In genomic region chr7:47172602-47173539, GRCh38 we compare ENCODE assay signal across 8 cellular contexts.
DNase-seq lines count a peak whose midpoint lies in the region; ATAC-seq, FAIRE-seq and TF ChIP-seq lines count a peak whose summit lies in the region.
"Not testable (repeated sequence)": the region's sequence is repeated elsewhere in the genome, so short reads cannot be mapped to it uniquely, and the experiment has no call there.

No MANE protein-coding gene starts in this region.

- TF ChIP-seq RAD21 in HepG2 (CRISPR knock-in tag; IDR thresholded peaks at IDR 0.05) = not testable (repeated sequence)

- ATAC-seq in GM18873 (IDR thresholded peaks at IDR 0.05; ENCODE audit: low FRiP score, unreplicated experiment) (peak; percentile 91), GM19452 (IDR thresholded peaks at IDR 0.05; ENCODE audit: unreplicated experiment) (peak; percentile 89), GM21723 (IDR thresholded peaks at IDR 0.05; ENCODE audit: unreplicated experiment) (peak; percentile 55), HG02885 (IDR thresholded peaks at IDR 0.05; ENCODE audit: poor library complexity, unreplicated experiment) (peak; percentile 41), HG03159 (IDR thresholded peaks at IDR 0.05; ENCODE audit: unreplicated experiment) (peak; percentile 97), HepG2 (peak; percentile 90)

- POLR2A ChIA-PET in HepG2 (lab: Yijun Ruan, JAX) = not testable (repeated sequence)

- peak overlapping the region; percentile 34 for H2AFZ ChIP-seq in HepG2 (ENCODE audit: low read length)

- H3K9ac ChIP-seq in HepG2 (ENCODE audit: insufficient read depth, low read depth, low read length) = peak overlapping the region; percentile 62

- H3K9me3 ChIP-seq in HepG2 (ENCODE audit: low read length) = peaks cover 18% of the 10 kb centered on the region

- BruUV-seq in HepG2 (replicated peaks; lab: Mats Ljungman, UMichigan) = not testable (repeated sequence)

- not testable (repeated sequence) for TF ChIP-seq CTCF in HepG2 (CRISPR knock-in tag; IDR thresholded peaks at IDR 0.05)

- 5% methylated on average over 7 of the region's 7 CpGs for WGBS in HepG2 (ENCODE audit: low lambda C conversion rate)

- not testable (repeated sequence) for H3K36me3 ChIP-seq in HepG2 (replicated peaks in 1 of 2; ENCODE audit: control insufficient read depth in 1 of 2, insufficient read depth in 2 of 2, low read length in 2 of 2)

- peak in 1 of 2 experiments; percentile 58; a peak in 2 of 4 replicates for TF ChIP-seq EP300 in HepG2 (IDR thresholded peaks at IDR 0.05; ENCODE audit: low read depth in 2 of 2, low read length in 2 of 2)
- not testable (repeated sequence) for TF ChIP-seq EP300 in HepG2 (CRISPR knock-in tag; IDR thresholded peaks at IDR 0.05; ENCODE audit: borderline replicate concordance)

- peak overlapping the region; percentile 81 for H3K27ac ChIP-seq in HepG2 (ENCODE audit: extremely low read length, insufficient read depth, low read length)

- not testable (repeated sequence) for H3K79me2 ChIP-seq in HepG2 (ENCODE audit: insufficient read depth, low read length)

- intact Hi-C loops in HepG2 (cut with micrococcal nuclease; ENCODE audit: unreplicated experiment) = loop anchor here (1.0 to 10.0 kb wide), 2 partner anchors 26 to 1018 kb away; no protein-coding TSS in a partner anchor

- TF ChIP-seq POLR2A in HepG2 (IDR thresholded peaks at IDR 0.05; ENCODE audit: insufficient read depth in 1 of 2, low read depth in 2 of 2, low read length in 2 of 2) = 0 out of 4 replicates have a peak, but pooled peaks of 1 of the 2 experiments have one; percentile 29

- H3K4me2 ChIP-seq in HepG2 (ENCODE audit: low read depth, low read length) = peak overlapping the region; percentile 81

- DNase-seq in DMS53 treated with DMSO at 0.1 percent for 48 hours (lab: John Stamatoyannopoulos, UW; ENCODE audit: unreplicated experiment) (peak; percentile 62), HK-2 (ENCODE audit: unreplicated experiment) (peak; percentile 63), HepG2 (ENCODE audit: low spot score) (peak; percentile 88)

- in situ Hi-C loops in HepG2 (cut with HindIII; ENCODE audit: extremely low pct_ligation_motif_present, low pct_unique_long_range_greater_than_20kb) = not testable (repeated sequence)

- peak overlapping the region in 1 of 3 experiments; percentile 42; a peak in 1 of 6 replicates for H3K4me3 ChIP-seq in HepG2 (replicated peaks in 1 of 3; ENCODE audit: insufficient read depth in 1 of 3, low read depth in 2 of 3, low read length in 3 of 3)

- peak; percentile 43 for FAIRE-seq in HepG2 (lab: Jason Lieb, UNC)

- CTCF ChIA-PET in HepG2 (lab: Yijun Ruan, JAX; ENCODE audit: low intra/inter-chr PET ratio, low total read pairs) = not testable (repeated sequence)

- not testable (repeated sequence) for H3K27me3 ChIP-seq in HepG2 (ENCODE audit: control insufficient read depth in 1 of 2, insufficient read depth in 2 of 2, low read length in 2 of 2)

- H3K4me1 ChIP-seq in HepG2 (ENCODE audit: insufficient read depth, low read length) = peaks cover 44% of the 10 kb centered on the region

- H4K20me1 ChIP-seq in HepG2 (ENCODE audit: insufficient read depth, low read length) = not testable (repeated sequence)

TF ChIP-seq in HepG2, 621 proteins besides CTCF, POLR2A, EP300 and RAD21 (continues in another document):
- TF ChIP-seq SKIL (CRISPR knock-in tag; IDR thresholded peaks at IDR 0.05; ENCODE audit: borderline replicate concordance) (0 out of 2 replicates have a peak, but pooled peaks have one; percentile 11), NR2F2 (IDR thresholded peaks at IDR 0.05; ENCODE audit: borderline replicate concordance, low read depth) (peak; percentile 64), POLR2AphosphoS5 (IDR thresholded peaks at IDR 0.05; ENCODE audit: low read depth, low read length) (peak; percentile 35; the same call in 1 of the 2 replicates), TGIF2 (CRISPR knock-in tag; IDR thresholded peaks at IDR 0.05) (0 out of 2 replicates have a peak, but pooled peaks have one; percentile 44), NR2F6 (IDR thresholded peaks at IDR 0.05) (peak; percentile 89), NR2F6 (CRISPR knock-in tag; IDR thresholded peaks at IDR 0.05) (0 out of 2 replicates have a peak, but pooled peaks have one; percentile 14), SOX6 (CRISPR knock-in tag; IDR thresholded peaks at IDR 0.05) (peak; percentile 68), PATZ1 (CRISPR knock-in tag; IDR thresholded peaks at IDR 0.05) (peak; percentile 49), POGZ (CRISPR knock-in tag; IDR thresholded peaks at IDR 0.05) (peak; percentile 56), LCORL (CRISPR knock-in tag; IDR thresholded peaks at IDR 0.05) (0 out of 2 replicates have a peak, but pooled peaks have one; percentile 29), TBX2 (CRISPR knock-in tag; IDR thresholded peaks at IDR 0.05; ENCODE audit: borderline replicate concordance) (peak; percentile 41; the same call in 1 of the 2 replicates), ZFY (CRISPR knock-in tag; IDR thresholded peaks at IDR 0.05) (peak; percentile 31; the same call in 1 of the 2 replicates), NCOR1 (IDR thresholded peaks at IDR 0.05; ENCODE audit: borderline replicate concordance, low read length) (peak; percentile 74; the same call in 1 of the 2 replicates), HNF1A (IDR thresholded peaks at IDR 0.05; ENCODE audit: low read depth) (peak; percentile 99), HNF1A (CRISPR knock-in tag; IDR thresholded peaks at IDR 0.05; ENCODE audit: borderline replicate concordance) (peak; percentile 99), MAX (IDR thresholded peaks at IDR 0.05) (0 out of 2 replicates have a peak, but pooled peaks have one; percentile 27)
- not testable (repeated sequence) for TF ChIP-seq SOX6, LCORL (IDR thresholded peaks at IDR 0.05)

Comparison
In these comparisons a context has a peak if more than half of its experiments do, and no peak if none do; other contexts are left out.
1. ATAC-seq: peak in every context shown above with its lines; median percentile 97 in HG03159; 91 in GM18873; 90 in HepG2; 89 in GM19452; 55 in GM21723; 41 in HG02885.